In genomic region chr9:133429641-133430161, GRCh38 we compare ENCODE assay signal across 8 cellular contexts. TPM values are rescaled to one million over a fixed set of nuclear protein-coding genes. Genes with fewer than 3 reads are reported as not detected.
DNase-seq lines count a peak whose midpoint lies in the region; ATAC-seq and TF ChIP-seq lines count a peak whose summit lies in the region.

No MANE protein-coding gene starts in this region.

- 21 to 38% (median 30%) methylated on average over 22 to 49 of the region's 49 CpGs for WGBS in stomach, 5 donors

- H3K27ac ChIP-seq in stomach: no peak overlapping the region

- no peak overlapping the region for H3K4me3 Mint-ChIP-seq in activated T-cell treated with anti-CD3 and anti-CD28 coated beads, Interleukin-2, amount 50 U/mL, for 4 hours

- peak; percentile 35 for DNase-seq in activated T-cell treated with anti-CD3 and anti-CD28 coated beads, Interleukin-2, amount 50 U/mL, for 1 hour
- DNase-seq in activated T-cell treated with anti-CD3 and anti-CD28 coated beads, Interleukin-2, amount 50 U/mL, for 48 hours: no peak
- DNase-seq in activated T-cell treated with anti-CD3 and anti-CD28 coated beads, Interleukin-2, amount 50 U/mL, for 4 hours: no peak
- peak; percentile 65 for DNase-seq in stomach
- DNase-seq in NCI-H1436 (lab: John Stamatoyannopoulos, UW): no peak
- DNase-seq in H4 (ENCODE audit: low spot score): no peak

- peaks cover 16 to 33% (median 28%) of the 10 kb centered on the region in 4 donors for H3K4me1 ChIP-seq in stomach

- H3K27me3 ChIP-seq in stomach: peaks cover 0 to 46% (median 11%) of the 10 kb centered on the region in 3 donors

- no peaks in the 10 kb centered on the region for H3K9me3 Mint-ChIP-seq in activated T-cell treated with anti-CD3 and anti-CD28 coated beads, Interleukin-2, amount 50 U/mL, for 4 hours

- peak; percentile 60 to 68 for ATAC-seq in activated T-cell treated with anti-CD3 and anti-CD28 coated beads, Interleukin-2, amount 50 U/mL, for 4 hours
- no peak for ATAC-seq in HG02610 (IDR thresholded peaks at IDR 0.05; ENCODE audit: unreplicated experiment)

- no peaks in the 10 kb centered on the region for H3K36me3 Mint-ChIP-seq in activated T-cell treated with anti-CD3 and anti-CD28 coated beads, Interleukin-2, amount 50 U/mL, for 4 hours (ENCODE audit: insufficient read depth)

- intact Hi-C loops in stomach (cut with DNase I; ENCODE audit: low total_unique reads): no loop called here

- TF ChIP-seq POLR2A in stomach (IDR thresholded peaks at IDR 0.05): no peak

- H3K4me1 Mint-ChIP-seq in activated T-cell treated with anti-CD3 and anti-CD28 coated beads, Interleukin-2, amount 50 U/mL, for 4 hours (ENCODE audit: low read depth): peaks cover 8% of the 10 kb centered on the region

- H3K27me3 Mint-ChIP-seq in activated T-cell treated with anti-CD3 and anti-CD28 coated beads, Interleukin-2, amount 50 U/mL, for 4 hours (ENCODE audit: low read depth): peaks cover 37% of the 10 kb centered on the region

- no peak for TF ChIP-seq EP300 in stomach (IDR thresholded peaks at IDR 0.05)

- H3K36me3 ChIP-seq in stomach: no peaks in the 10 kb centered on the region

- H3K4me3 ChIP-seq in iPS-11a (ENCODE audit: low read depth, low read length) (peak overlapping the region; percentile 24), stomach (no peak overlapping the region)

- H3K9me3 ChIP-seq in stomach: no peaks in the 10 kb centered on the region

- peak in 5 of 7 experiments; percentile 19 to 53 (median 42) for TF ChIP-seq CTCF in stomach (IDR thresholded peaks at IDR 0.05)

RNA-seq across cellular contexts. Expression of gene ADAMTS13, which starts 7.5 kb away (rescaled TPM):
- under 1 TPM; 0.60 to 0.91 (median 0.79) TPM for total RNA-seq in activated T-cell treated with anti-CD3 and anti-CD28 coated beads, Interleukin-2, amount 50 U/mL, for 4 hours
- 10 to 100 TPM in 1 of 5 donors, 1 to 10 TPM in 3, not detected in 1; 4.6 to 19.6 (median 6.1) TPM for total RNA-seq in stomach
- polyA plus RNA-seq in stomach: 1 to 10 TPM; 6.6 to 8.3 (median 8.3) TPM
- total RNA-seq in H4 (2014; rRNA removed; shearing (Covaris generic)): 0.06 and 0.12 TPM in 2 replicates

RNA-seq across cellular contexts. Expression of gene REXO4, which starts 11.9 kb away (rescaled TPM):
- total RNA-seq in activated T-cell treated with anti-CD3 and anti-CD28 coated beads, Interleukin-2, amount 50 U/mL, for 4 hours: 10 to 100 TPM; 67.5 to 79.5 (median 79.3) TPM
- 10 to 100 TPM in 3 of 5 donors, 1 to 10 TPM in 1, under 1 TPM in 1; 0.45 to 64.3 (median 11.2) TPM for total RNA-seq in stomach
- 10 to 100 TPM; 14.3 to 16.8 (median 14.7) TPM for polyA plus RNA-seq in stomach
- total RNA-seq in H4 (2014; rRNA removed; shearing (Covaris generic)): 11.5 and 15.8 TPM in 2 replicates

RNA-seq across cellular contexts. Expression of gene CACFD1, which starts 30.1 kb away (rescaled TPM):
- total RNA-seq in activated T-cell treated with anti-CD3 and anti-CD28 coated beads, Interleukin-2, amount 50 U/mL, for 4 hours: 1 to 10 TPM in 1 of 3 donors, under 1 TPM in 2; 0.73 to 1.1 (median 0.86) TPM
- total RNA-seq in stomach: 10 to 100 TPM; 11.7 to 74.2 (median 16.7) TPM
- polyA plus RNA-seq in stomach: 10 to 100 TPM; 15.6 to 28.9 (median 28.3) TPM
- total RNA-seq in H4 (2014; rRNA removed; shearing (Covaris generic)): 2.5 TPM in 2 replicates

RNA-seq across cellular contexts. Expression of gene SLC2A6, which starts 49.2 kb away (rescaled TPM):
- total RNA-seq in activated T-cell treated with anti-CD3 and anti-CD28 coated beads, Interleukin-2, amount 50 U/mL, for 4 hours: 1 to 10 TPM; 4.9 to 5.3 (median 5.2) TPM
- total RNA-seq in stomach: 10 to 100 TPM in 1 of 5 donors, 1 to 10 TPM in 1, under 1 TPM in 1, not detected in 2; 0.55 to 14.3 (median 1.3) TPM
- polyA plus RNA-seq in stomach: 1 to 10 TPM in 2 of 3 donors, under 1 TPM in 1; 0.92 to 3.1 (median 1.4) TPM
- 4.0 and 5.1 TPM in 2 replicates for total RNA-seq in H4 (2014; rRNA removed; shearing (Covaris generic))

RNA-seq across cellular contexts. Expression of gene STKLD1, which starts 53.5 kb away (rescaled TPM):
- under 1 TPM in 2 of 3 donors, not detected in 1; 0.16 to 0.42 TPM for total RNA-seq in activated T-cell treated with anti-CD3 and anti-CD28 coated beads, Interleukin-2, amount 50 U/mL, for 4 hours
- not detected for total RNA-seq in stomach
- polyA plus RNA-seq in stomach: 1 to 10 TPM; 1.3 to 2.6 (median 1.9) TPM
- total RNA-seq in H4 (2014; rRNA removed; shearing (Covaris generic)): 0.62 and 1.0 TPM in 2 replicates

Comparison
In these comparisons a context has a peak if more than half of its experiments do, and no peak if none do; other contexts are left out.
1. DNase-seq: peak in activated T-cell treated with anti-CD3 and anti-CD28 coated beads, Interleukin-2, amount 50 U/mL, for 1 hour (single experiment) and stomach (single experiment); none in activated T-cell treated with anti-CD3 and anti-CD28 coated beads, Interleukin-2, amount 50 U/mL, for 48 hours (0 of 2), activated T-cell treated with anti-CD3 and anti-CD28 coated beads, Interleukin-2, amount 50 U/mL, for 4 hours (single experiment), NCI-H1436 (single experiment) and H4 (single experiment).